1 cellular context compared by ENCODE assay signal in the genomic region with DNA sequence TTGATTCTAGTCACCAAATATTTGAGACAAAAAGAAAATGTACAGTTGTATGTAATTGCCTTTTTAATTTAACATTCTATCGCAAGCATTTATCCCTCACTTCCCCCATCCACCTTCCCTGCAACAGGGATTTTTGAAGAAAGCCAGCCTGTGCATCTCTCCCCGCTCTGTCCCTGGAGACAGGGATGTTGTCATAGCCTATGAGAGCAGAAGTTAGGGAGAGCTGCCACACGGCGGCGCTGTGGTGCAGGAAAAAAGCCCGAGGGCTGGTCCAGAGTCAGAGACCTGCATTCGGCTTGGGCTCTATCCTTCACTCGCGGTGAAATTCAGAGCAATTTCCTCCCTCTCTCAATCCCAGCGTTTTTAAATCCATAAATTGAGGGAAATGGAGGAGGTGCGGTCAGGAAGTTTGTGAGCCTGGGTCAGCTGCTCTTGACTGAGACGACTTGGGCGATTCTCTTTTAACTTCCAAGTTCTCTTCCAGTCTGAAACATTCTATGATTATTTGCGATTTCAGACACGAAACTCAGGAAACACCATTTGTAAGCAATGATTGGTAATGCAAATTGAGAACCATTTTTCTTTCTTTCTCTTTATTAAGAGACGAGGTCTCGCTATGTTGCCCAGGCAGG.
A peak's percentile ranks its signal among the peaks of the same experiment; 100 is the strongest.
TF ChIP-seq lines count a peak whose summit lies in the region.

No MANE protein-coding gene starts in this region.

TF ChIP-seq in SK-N-SH, 30 proteins besides CTCF, POLR2A, EP300 and RAD21 (continued from another document):
- TF ChIP-seq NRF1 (IDR thresholded peaks at IDR 0.05; ENCODE audit: low read depth, low read length) (0 out of 2 replicates have a peak, but pooled peaks have one; percentile 14), SMC3 (IDR thresholded peaks at IDR 0.05; ENCODE audit: low read depth, low read length) (peak; percentile 98)
